8 cellular contexts compared by ENCODE assay signal in the genomic region with DNA sequence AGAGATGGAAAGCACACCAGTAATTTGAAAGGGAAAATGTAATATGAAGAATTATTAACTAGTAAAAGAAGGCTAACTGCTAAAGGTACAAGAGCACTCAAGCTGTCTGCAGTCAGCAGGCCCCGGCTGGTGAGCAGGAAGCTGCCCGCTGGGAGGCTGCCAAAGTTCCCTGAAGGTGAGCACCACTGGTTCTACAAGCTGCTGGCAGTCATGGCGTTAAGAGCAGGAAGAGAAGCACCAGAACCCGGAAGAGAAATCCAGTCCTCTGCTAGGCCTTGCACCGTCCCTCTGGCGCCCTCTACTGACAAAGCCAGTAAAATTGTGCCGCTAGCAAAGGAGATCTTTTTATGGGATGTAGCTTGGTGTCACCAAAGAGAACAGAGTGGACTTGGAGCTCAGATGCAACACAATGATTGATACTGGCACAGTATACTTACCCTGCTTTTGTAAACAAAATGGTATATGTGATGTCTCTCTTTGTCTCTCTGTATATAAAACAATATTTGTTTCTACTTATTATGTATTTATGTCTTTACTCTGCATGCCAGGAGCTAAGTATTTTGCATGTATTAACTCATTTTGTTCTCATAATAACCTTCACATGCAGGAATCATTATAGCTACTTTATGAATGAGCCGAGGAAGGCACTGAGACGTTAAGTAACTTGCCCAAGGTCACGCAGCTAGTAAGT. TPM values are rescaled to one million over a fixed set of nuclear protein-coding genes. Genes with fewer than 3 reads are reported as not detected.
DNase-seq lines count a peak whose midpoint lies in the region; ATAC-seq and TF ChIP-seq lines count a peak whose summit lies in the region.

No MANE protein-coding gene starts in this region.

- H3K4me1 ChIP-seq in NT2/D1 (ENCODE audit: insufficient read depth, insufficient read length) (no peaks in the 10 kb centered on the region), muscle layer of duodenum (ENCODE audit: control insufficient read depth in 1 of 2, insufficient read depth in 2 of 2, low read length in 2 of 2) (peaks cover 0 to 13% of the 10 kb centered on the region in 2 donors)

- no peak overlapping the region for H3K4me3 ChIP-seq in NT2/D1 (ENCODE audit: insufficient read length, low read depth)
- no peak overlapping the region for H3K4me3 ChIP-seq in epithelial cell of esophagus (ENCODE audit: low read length)
- peak overlapping the region in 1 of 2 donors; percentile 7 for H3K4me3 ChIP-seq in muscle layer of duodenum (ENCODE audit: low read depth in 1 of 2, low read length in 2 of 2)

- peak overlapping the region; percentile 42 for H3K27ac ChIP-seq in muscle layer of duodenum (ENCODE audit: low read length)

- H3K27me3 Mint-ChIP-seq in Calu3 (ENCODE audit: unreplicated experiment): no peaks in the 10 kb centered on the region
- H3K27me3 Mint-ChIP-seq in activated CD8-positive, alpha-beta memory T cell treated with anti-CD3 and anti-CD28 coated beads, Interleukin-2, amount 10 ng/mL, durations not matched to agents 7 days and 5 days: no peaks in the 10 kb centered on the region

- H3K4me1 Mint-ChIP-seq in Calu3 (ENCODE audit: low read depth, unreplicated experiment): peaks cover 30% of the 10 kb centered on the region
- peaks cover 53% of the 10 kb centered on the region for H3K4me1 Mint-ChIP-seq in activated CD8-positive, alpha-beta memory T cell treated with anti-CD3 and anti-CD28 coated beads, Interleukin-2, amount 10 ng/mL, durations not matched to agents 7 days and 5 days

- H3K36me3 ChIP-seq in NT2/D1 (ENCODE audit: insufficient read depth, insufficient read length, low read length) (no peaks in the 10 kb centered on the region), muscle layer of duodenum (ENCODE audit: control insufficient read depth in 1 of 2, insufficient read depth in 2 of 2, low read length in 2 of 2) (no peaks in the 10 kb centered on the region)

- H3K9me3 ChIP-seq in NT2/D1 (ENCODE audit: insufficient read depth, low read length) (no peaks in the 10 kb centered on the region), muscle layer of duodenum (ENCODE audit: control insufficient read depth in 1 of 2, low read length in 2 of 2) (no peaks in the 10 kb centered on the region)

- H3K9ac ChIP-seq in NT2/D1 (ENCODE audit: insufficient read length, low read depth): no peak overlapping the region

- peak; percentile 51 for ATAC-seq in GM21381 (IDR thresholded peaks at IDR 0.05; ENCODE audit: unreplicated experiment)
- peak; percentile 58 for ATAC-seq in activated CD8-positive, alpha-beta memory T cell treated with anti-CD3 and anti-CD28 coated beads, Interleukin-2, amount 10 ng/mL, durations not matched to agents 7 days and 5 days

- TF ChIP-seq CTCF in Calu3 (IDR thresholded peaks at IDR 0.05; ENCODE audit: unreplicated experiment) (peak; percentile 90), epithelial cell of esophagus (IDR thresholded peaks at IDR 0.05; ENCODE audit: insufficient read depth, low read depth, low read length, missing control alignments) (peak; percentile 99)

- peak overlapping the region; percentile 77 for H3K27ac Mint-ChIP-seq in Calu3 (ENCODE audit: unreplicated experiment)
- peak overlapping the region; percentile 86 for H3K27ac Mint-ChIP-seq in activated CD8-positive, alpha-beta memory T cell treated with anti-CD3 and anti-CD28 coated beads, Interleukin-2, amount 10 ng/mL, durations not matched to agents 7 days and 5 days

- CTCF ChIA-PET in Calu3 (lab: Charles Lee): interaction anchor here (0.6 to 2.7 kb wide), 20 partner anchors 9 to 498 kb away, joined by 3 to 61 read pairs (median 5); a partner anchor contains a TSS
- CTCF ChIA-PET in activated CD8-positive, alpha-beta memory T cell treated with anti-CD3 and anti-CD28 coated beads, Interleukin-2, amount 10 ng/mL, durations not matched to agents 7 days and 5 days (lab: Charles Lee): interaction anchor here (0.7 to 4.6 kb wide), 57 partner anchors 9 to 548 kb away, joined by 3 to 166 read pairs (median 6); a partner anchor contains a TSS

- no peaks in the 10 kb centered on the region for H3K9me3 Mint-ChIP-seq in Calu3 (ENCODE audit: low read depth, unreplicated experiment)
- no peaks in the 10 kb centered on the region for H3K9me3 Mint-ChIP-seq in activated CD8-positive, alpha-beta memory T cell treated with anti-CD3 and anti-CD28 coated beads, Interleukin-2, amount 10 ng/mL, durations not matched to agents 7 days and 5 days (ENCODE audit: low read depth)

- DNase-seq in Calu3: peak; percentile 96
- peak; percentile 76 for DNase-seq in HuH-7 (ENCODE audit: low spot score)
- peak; percentile 89 for DNase-seq in NT2/D1 (ENCODE audit: low read depth, low spot score)
- DNase-seq in activated CD8-positive, alpha-beta memory T cell treated with anti-CD3 and anti-CD28 coated beads, Interleukin-2, amount 10 ng/mL, durations not matched to agents 7 days and 5 days: peak; percentile 96
- peak; percentile 98 for DNase-seq in epithelial cell of esophagus (ENCODE audit: low read depth)
- peak; percentile 73 to 77 for DNase-seq in stimulated activated CD8-positive, alpha-beta memory T cell treated with anti-CD3 and anti-CD28 coated beads, Interleukin-7, amount 100 ng/mL, for 1 hour (ENCODE audit: low read depth in 2 of 2)

- H3K27me3 ChIP-seq in NT2/D1 (ENCODE audit: insufficient read depth, insufficient read length) (no peaks in the 10 kb centered on the region), muscle layer of duodenum (ENCODE audit: low read depth, low read length) (no peaks in the 10 kb centered on the region)

- peaks cover 48% of the 10 kb centered on the region for H3K36me3 Mint-ChIP-seq in Calu3 (ENCODE audit: insufficient read depth, unreplicated experiment)
- peaks cover 22% of the 10 kb centered on the region for H3K36me3 Mint-ChIP-seq in activated CD8-positive, alpha-beta memory T cell treated with anti-CD3 and anti-CD28 coated beads, Interleukin-2, amount 10 ng/mL, durations not matched to agents 7 days and 5 days

- no TSS peak for BruUV-seq in Calu3 (replicated peaks; lab: Mats Ljungman, UMichigan)

- intact Hi-C loops in Calu3 (cut with micrococcal nuclease; ENCODE audit: unreplicated experiment): loop anchor here (1.0 to 10.0 kb wide), 4 partner anchors 49 to 413 kb away; a partner anchor contains a TSS

- H3K4me3 Mint-ChIP-seq in Calu3 (ENCODE audit: low read depth, unreplicated experiment): peak overlapping the region; percentile 93
- peak overlapping the region; percentile 96 for H3K4me3 Mint-ChIP-seq in activated CD8-positive, alpha-beta memory T cell treated with anti-CD3 and anti-CD28 coated beads, Interleukin-2, amount 10 ng/mL, durations not matched to agents 7 days and 5 days

RNA-seq across cellular contexts. Expression of a gene that starts 28.1 kb away (rescaled TPM):
- 67.1 and 87.6 TPM in 2 replicates for total RNA-seq in Calu3 (2022)
- total RNA-seq in activated CD8-positive, alpha-beta memory T cell treated with anti-CD3 and anti-CD28 coated beads, Interleukin-2, amount 10 ng/mL, durations not matched to agents 7 days and 5 days: 10 to 100 TPM; 77.3 to 90.0 TPM

RNA-seq across cellular contexts. Expression of a gene that starts 49.3 kb away (rescaled TPM):
- total RNA-seq in Calu3 (2022): 21.4 and 22.5 TPM in 2 replicates
- total RNA-seq in activated CD8-positive, alpha-beta memory T cell treated with anti-CD3 and anti-CD28 coated beads, Interleukin-2, amount 10 ng/mL, durations not matched to agents 7 days and 5 days: 10 to 100 TPM; 26.6 to 37.4 TPM
